13 cellular contexts compared by ENCODE assay signal in genomic region chr18:55420977-55421611, GRCh38.
DNase-seq lines count a peak whose midpoint lies in the region; ATAC-seq and TF ChIP-seq lines count a peak whose summit lies in the region.
"Had no signal": no experiment of that assay in that cellular context is flagged by ENCODE, and none has a peak within 500 bp of the region (broad histone marks: within the 10 kb centered on the region; RNA-seq: fewer than 3 reads in every experiment).

No MANE protein-coding gene starts in this region.

- peaks cover 91% of the 10 kb centered on the region for H3K4me1 Mint-ChIP-seq in GM23338
- H3K4me1 Mint-ChIP-seq in activated B cell treated with CpG ODN at 0.5 μM for 24 hours, result peaks cover 70% of the 10 kb centered on the region
- H3K4me1 Mint-ChIP-seq in Calu3 (ENCODE audit: low read depth, unreplicated experiment), result no peaks in the 10 kb centered on the region

- H2AFZ ChIP-seq in GM23338 (no peak overlapping the region), smooth muscle cell (ENCODE audit: low read depth) (no peak overlapping the region)

- H3K4me3 Mint-ChIP-seq in GM23338 (peak overlapping the region; percentile 34; the same call in 1 of the 3 replicates), activated B cell treated with CpG ODN at 0.5 μM for 24 hours (peak overlapping the region; percentile 80), Calu3 (ENCODE audit: low read depth, unreplicated experiment) (no peak overlapping the region)
- H3K4me3 Mint-ChIP-seq: activated T-cell treated with anti-CD3 and anti-CD28 coated beads, Interleukin-2, amount 50 U/mL, for 4 hours had no signal

- ATAC-seq in GM23338, result no peak
- ATAC-seq in activated B cell treated with CpG ODN at 0.5 μM for 24 hours (ENCODE audit: low read depth), result no peak
- no peak for ATAC-seq in HG02642 (IDR thresholded peaks at IDR 0.05; ENCODE audit: poor library complexity, unreplicated experiment)
- ATAC-seq in HG03280 (IDR thresholded peaks at IDR 0.05; ENCODE audit: unreplicated experiment), result no peak
- ATAC-seq: activated T-cell treated with anti-CD3 and anti-CD28 coated beads, Interleukin-2, amount 50 U/mL, for 4 hours; left colon had no signal

- peaks cover 92% of the 10 kb centered on the region for H3K4me1 ChIP-seq in GM23338 (ENCODE audit: insufficient read depth)
- peaks cover 73% of the 10 kb centered on the region for H3K4me1 ChIP-seq in iPS-20b (ENCODE audit: insufficient read depth, low read length)
- H3K4me1 ChIP-seq in smooth muscle cell (ENCODE audit: low read depth), result peaks cover 72% of the 10 kb centered on the region

- CTCF ChIA-PET in activated B cell treated with CpG ODN at 0.5 μM for 24 hours (lab: Charles Lee) (no interaction called here), Calu3 (lab: Charles Lee) (interaction anchor here (0.6 kb wide), 1 partner anchor 73 kb away, joined by 3 read pairs; no protein-coding TSS in a partner anchor)

- no peak for TF ChIP-seq CTCF in GM23338 (conservative IDR thresholded peaks at IDR 0.05; ENCODE audit: low read depth in 2 of 2)
- TF ChIP-seq CTCF in activated B cell treated with CpG ODN at 0.5 μM for 24 hours (IDR thresholded peaks at IDR 0.05), result no peak
- no peak for TF ChIP-seq CTCF in smooth muscle cell (IDR thresholded peaks at IDR 0.05; ENCODE audit: borderline replicate concordance, insufficient read depth, poor library complexity, severe bottlenecking)
- no peak for TF ChIP-seq CTCF in Calu3 (IDR thresholded peaks at IDR 0.05; ENCODE audit: unreplicated experiment)

- H3K9me3 Mint-ChIP-seq in GM23338 (no peaks in the 10 kb centered on the region), activated B cell treated with CpG ODN at 0.5 μM for 24 hours (no peaks in the 10 kb centered on the region), Calu3 (ENCODE audit: low read depth, unreplicated experiment) (no peaks in the 10 kb centered on the region)
- H3K9me3 Mint-ChIP-seq: activated T-cell treated with anti-CD3 and anti-CD28 coated beads, Interleukin-2, amount 50 U/mL, for 4 hours had no signal

- H3K36me3 Mint-ChIP-seq in GM23338 (ENCODE audit: low read depth) (no peaks in the 10 kb centered on the region), activated B cell treated with CpG ODN at 0.5 μM for 24 hours (ENCODE audit: low read depth) (no peaks in the 10 kb centered on the region), Calu3 (ENCODE audit: insufficient read depth, unreplicated experiment) (no peaks in the 10 kb centered on the region)

- no peak for DNase-seq in GM23338 (ENCODE audit: low spot score)
- DNase-seq in activated B cell treated with CpG ODN at 0.5 μM for 24 hours, result no peak
- no peak for DNase-seq in smooth muscle cell (lab: John Stamatoyannopoulos, UW; ENCODE audit: unreplicated experiment)
- DNase-seq in ecto neural progenitor cell (ENCODE audit: low spot score), result no peak
- no peak for DNase-seq in Calu3
- DNase-seq: activated T-cell treated with anti-CD3 and anti-CD28 coated beads, Interleukin-2, amount 50 U/mL, for 4 hours; cortex of kidney; left colon; NCI-H510A treated with DMSO at 0.1 percent for 48 hours; T1000 had no signal

- H3K27ac Mint-ChIP-seq in GM23338, result peak overlapping the region; percentile 78; the same call in 1 of the 2 replicates
- peak overlapping the region; percentile 87 for H3K27ac Mint-ChIP-seq in activated B cell treated with CpG ODN at 0.5 μM for 24 hours
- H3K27ac Mint-ChIP-seq in Calu3 (ENCODE audit: unreplicated experiment), result no peak overlapping the region

- intact Hi-C loops in activated B cell treated with CpG ODN at 0.5 μM for 24 hours (cut with micrococcal nuclease), result loop anchor here (1.0 to 2.0 kb wide), 3 partner anchors 44 to 166 kb away; no protein-coding TSS in a partner anchor
- intact Hi-C loops in Calu3 (cut with micrococcal nuclease; ENCODE audit: unreplicated experiment), result no loop called here

- H3K9me3 ChIP-seq in iPS-20b (ENCODE audit: insufficient read depth, low read depth, low read length), result no peaks in the 10 kb centered on the region
- H3K9me3 ChIP-seq in smooth muscle cell (replicated peaks; ENCODE audit: low read depth), result no peaks in the 10 kb centered on the region

- H3K36me3 ChIP-seq in GM23338 (ENCODE audit: insufficient read depth) (no peaks in the 10 kb centered on the region), iPS-20b (ENCODE audit: insufficient read depth, low read depth, low read length) (no peaks in the 10 kb centered on the region), smooth muscle cell (ENCODE audit: low read depth) (no peaks in the 10 kb centered on the region)

- H4K20me1 ChIP-seq in GM23338 (replicated peaks; ENCODE audit: insufficient read depth) (no peaks in the 10 kb centered on the region), smooth muscle cell (ENCODE audit: low read depth) (peaks cover 27% of the 10 kb centered on the region)

- H3F3A ChIP-seq in GM23338 (replicated peaks; ENCODE audit: low read depth), result no peaks in the 10 kb centered on the region
- H3F3A ChIP-seq in smooth muscle cell (ENCODE audit: low read depth), result peaks cover 5% of the 10 kb centered on the region

- H3K27me3 Mint-ChIP-seq in GM23338 (ENCODE audit: insufficient read depth, low read depth, poor library complexity) (peaks cover 11% of the 10 kb centered on the region), activated B cell treated with CpG ODN at 0.5 μM for 24 hours (peaks cover 2% of the 10 kb centered on the region), Calu3 (ENCODE audit: unreplicated experiment) (peaks cover 5% of the 10 kb centered on the region)

- H3K4me3 ChIP-seq in GM23338 (0 out of 2 replicates have a peak overlapping the region, but pooled peaks have one; percentile 17), iPS-20b (ENCODE audit: low read length) (no peak overlapping the region), smooth muscle cell (peak overlapping the region; percentile 13)

- H3K27me3 ChIP-seq in GM23338 (ENCODE audit: insufficient read depth) (no peaks in the 10 kb centered on the region), iPS-20b (ENCODE audit: insufficient read depth, low read length) (no peaks in the 10 kb centered on the region), smooth muscle cell (ENCODE audit: low read depth) (no peaks in the 10 kb centered on the region)

- H3K79me2 ChIP-seq in GM23338 (replicated peaks; ENCODE audit: insufficient read depth), result peaks cover 89% of the 10 kb centered on the region
- peaks cover 98% of the 10 kb centered on the region for H3K79me2 ChIP-seq in smooth muscle cell (ENCODE audit: low read depth)

- POLR2A ChIA-PET in activated B cell treated with CpG ODN at 0.5 μM for 24 hours (lab: Charles Lee), result interaction anchor here (0.6 to 1.2 kb wide), 9 partner anchors 8 to 359 kb away, joined by 3 to 14 read pairs (median 6); no protein-coding TSS in a partner anchor

- WGBS in smooth muscle cell (ENCODE audit: low lambda C conversion rate), result 70% methylated on average over 5 of the region's 5 CpGs

- no peaks in the 10 kb centered on the region for H3K9me2 ChIP-seq in GM23338 (ENCODE audit: insufficient read depth)

- H3K4me2 ChIP-seq in GM23338 (peak overlapping the region; percentile 61), smooth muscle cell (peak overlapping the region; percentile 70)

- no TSS peak for BruUV-seq in Calu3 (replicated peaks; lab: Mats Ljungman, UMichigan)

- H3K9ac ChIP-seq in iPS-20b (ENCODE audit: low read depth, low read length), result peak overlapping the region; percentile 54; the same call in 1 of the 2 replicates
- peak overlapping the region; percentile 21 for H3K9ac ChIP-seq in smooth muscle cell (ENCODE audit: low read depth)

- peak overlapping the region; percentile 90; the same call in 1 of the 2 replicates for H3K27ac ChIP-seq in GM23338 (ENCODE audit: low read depth)
- H3K27ac ChIP-seq in iPS-20b (ENCODE audit: low read length), result no peak overlapping the region
- peak overlapping the region; percentile 42 for H3K27ac ChIP-seq in smooth muscle cell (ENCODE audit: low read depth)

TF ChIP-seq in GM23338, 12 proteins besides CTCF, POLR2A, EP300 and RAD21 (continues in another document):
- TF ChIP-seq NANOG (IDR thresholded peaks at IDR 0.05; ENCODE audit: borderline replicate concordance), result no peak
- no peak for TF ChIP-seq STAT1 (IDR thresholded peaks at IDR 0.05; ENCODE audit: unreplicated experiment)
- TF ChIP-seq EZH2 (IDR thresholded peaks at IDR 0.05; ENCODE audit: low read depth, unreplicated experiment), result no peak
- no peak for TF ChIP-seq ZNF331 (CRISPR knock-in tag; IDR thresholded peaks at IDR 0.05; ENCODE audit: low read depth)
- no peak for TF ChIP-seq JUNB (IDR thresholded peaks at IDR 0.05; ENCODE audit: unreplicated experiment)
- no peak for TF ChIP-seq ZNF114 (CRISPR knock-in tag; IDR thresholded peaks at IDR 0.05)
